In genomic region chr1:28648493-28649238, GRCh38 we compare ENCODE assay signal across 8 cellular contexts.
DNase-seq lines count a peak whose midpoint lies in the region; TF ChIP-seq lines count a peak whose summit lies in the region.

Gene RNU11 (plus strand): TSS chr1:28648600.

- no peaks in the 10 kb centered on the region for H3K36me3 ChIP-seq in MM.1S (replicated peaks; ENCODE audit: insufficient read depth, low read length)
- no peaks in the 10 kb centered on the region for H3K36me3 ChIP-seq in neuron (ENCODE audit: insufficient read depth, low read length)

- DNase-seq in GM03348 (ENCODE audit: low spot score), result peak; percentile 76
- DNase-seq in HCEC 1CT, result peak; percentile 99
- peak; percentile 96 for DNase-seq in MM.1S
- peak; percentile 98 for DNase-seq in SHP77 treated with DMSO at 0.1 percent for 48 hours (lab: John Stamatoyannopoulos, UW)
- DNase-seq in activated naive CD4-positive, alpha-beta T cell (lab: John Stamatoyannopoulos, UW), result peak; percentile 70 to 89 (median 77)
- peak; percentile 95 for DNase-seq in foreskin melanocyte
- DNase-seq in stromal cell of bone marrow (ENCODE audit: low read depth), result peak; percentile 93

- peak within 1 kb of the TSS; percentile 62 for H3K4me3 ChIP-seq in MM.1S (ENCODE audit: low read length)
- peak within 1 kb of the TSS; percentile 67 for H3K4me3 ChIP-seq in neuron (ENCODE audit: low read length)

- H3K27ac ChIP-seq in MM.1S (ENCODE audit: low read length), result peak within 1 kb of the TSS; percentile 93

- peak within 1 kb of the TSS; percentile 95 for H3K9ac ChIP-seq in MM.1S (ENCODE audit: low read length)

- H3K4me1 ChIP-seq in MM.1S (ENCODE audit: low read length) (peaks cover 11% of the 10 kb centered on the region), neuron (ENCODE audit: insufficient read depth, low read length) (peaks cover 7% of the 10 kb centered on the region)

- H3K79me2 ChIP-seq in MM.1S (ENCODE audit: low read length), result peaks cover 5% of the 10 kb centered on the region; the same call in 1 of the 2 replicates

- H3K9me2 ChIP-seq in MM.1S (replicated peaks; ENCODE audit: insufficient read depth, low read length), result no peaks in the 10 kb centered on the region

- H4K20me1 ChIP-seq in MM.1S (ENCODE audit: insufficient read depth, low read length), result no peaks in the 10 kb centered on the region

- H3K27me3 ChIP-seq in MM.1S (replicated peaks; ENCODE audit: insufficient read depth, low read length), result no peaks in the 10 kb centered on the region
- no peaks in the 10 kb centered on the region for H3K27me3 ChIP-seq in neuron (ENCODE audit: insufficient read depth, low read length)

- H3K9me3 ChIP-seq in MM.1S (replicated peaks; ENCODE audit: insufficient read depth, low read length) (no peaks in the 10 kb centered on the region), neuron (ENCODE audit: low read length) (no peaks in the 10 kb centered on the region)

- peaks cover 16% of the 10 kb centered on the region for H3F3A ChIP-seq in MM.1S (ENCODE audit: insufficient read depth, low read length)

- H2AFZ ChIP-seq in MM.1S (ENCODE audit: low read length), result peak within 1 kb of the TSS; percentile 86
- peak within 1 kb of the TSS; percentile 21 for H2AFZ ChIP-seq in neuron (ENCODE audit: low read depth, low read length)

- H3K4me2 ChIP-seq in MM.1S (ENCODE audit: low read depth, low read length), result peak within 1 kb of the TSS; percentile 89

- no peak for TF ChIP-seq CTCF in MM.1S (IDR thresholded peaks at IDR 0.05; ENCODE audit: low read length)

Comparison
In these comparisons a context has a peak if more than half of its experiments do, and no peak if none do; other contexts are left out.
1. Peak in every context shown above with its lines: DNase-seq, H3K4me3 ChIP-seq and H3K27ac ChIP-seq.